3 cellular contexts compared by ENCODE assay signal in the genomic region with DNA sequence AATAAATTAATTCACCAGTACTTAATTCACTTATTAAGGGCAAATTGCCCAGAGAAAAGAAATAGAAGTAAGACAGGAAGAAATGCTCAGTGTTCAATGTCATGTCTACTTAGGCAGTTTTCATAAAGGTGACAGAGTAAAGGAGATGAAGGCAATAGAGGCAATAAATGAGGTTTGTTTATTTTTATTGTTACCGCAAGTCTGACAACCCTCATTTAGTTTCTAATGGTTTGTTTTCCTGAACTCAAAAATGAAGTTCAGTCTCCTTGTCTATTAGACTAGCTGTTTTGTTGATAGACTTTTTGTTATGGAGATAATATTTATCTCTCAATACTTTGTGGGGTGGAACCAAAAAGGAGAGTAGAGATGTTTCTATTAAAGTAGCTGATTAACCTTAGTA.
"Had no signal": no experiment of that assay in that cellular context is flagged by ENCODE, and none has a peak within 500 bp of the region (broad histone marks: within the 10 kb centered on the region; RNA-seq: fewer than 3 reads in every experiment).

No MANE protein-coding gene starts in this region.

- DNase-seq: GDM1, GF-D8 had no signal

- ATAC-seq: GM12878 had no signal

- H3K4me3 ChIP-seq: GM12878 had no signal
